17 cellular contexts compared by ENCODE assay signal in the genomic region with DNA sequence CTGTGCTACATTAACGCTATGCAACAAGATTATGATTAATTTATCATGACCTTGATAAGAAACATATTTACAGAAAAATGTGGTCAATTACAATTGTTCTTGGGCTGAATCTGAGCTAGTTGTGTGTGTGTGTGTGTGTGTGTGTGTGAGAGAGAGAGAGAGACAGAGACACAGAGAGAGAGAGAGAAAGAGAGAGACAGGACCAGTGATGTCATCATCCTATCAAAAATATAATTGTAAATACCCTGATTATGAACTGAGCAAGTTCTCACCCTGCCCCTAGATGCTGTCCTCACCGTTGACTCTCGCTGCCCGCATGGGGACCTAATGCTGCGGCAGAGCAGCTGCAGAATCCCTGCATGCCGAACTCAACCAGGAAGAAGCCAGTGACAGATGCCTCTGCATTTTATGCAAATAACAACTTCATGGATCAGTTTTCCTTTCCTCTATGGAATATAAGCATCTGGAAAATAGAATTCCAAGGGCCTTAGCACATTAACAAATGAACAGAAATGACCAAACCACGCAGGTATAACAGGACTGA.
DNase-seq lines count a peak whose midpoint lies in the region; ATAC-seq and TF ChIP-seq lines count a peak whose summit lies in the region.
"Had no signal": no experiment of that assay in that cellular context is flagged by ENCODE, and none has a peak within 500 bp of the region (broad histone marks: within the 10 kb centered on the region; RNA-seq: fewer than 3 reads in every experiment).

No MANE protein-coding gene starts in this region.

- TF ChIP-seq CTCF in WTC11 (IDR thresholded peaks at IDR 0.05) = no peak
- TF ChIP-seq CTCF in left ventricle myocardium inferior (IDR thresholded peaks at IDR 0.05; ENCODE audit: borderline replicate concordance) = no peak

- no peaks in the 10 kb centered on the region for H3K36me3 Mint-ChIP-seq in WTC11
- H3K36me3 Mint-ChIP-seq: CD14-positive monocyte had no signal

- POLR2A ChIA-PET in WTC11 (lab: Charles Lee) = interaction anchor here (0.7 kb wide), 1 partner anchor 1278 kb away, joined by 4 read pairs; no protein-coding TSS in a partner anchor

- H3K4me1 ChIP-seq in left ventricle myocardium inferior = no peaks in the 10 kb centered on the region
- H3K4me1 ChIP-seq: A549 had no signal

- no peaks in the 10 kb centered on the region for H3K9me3 Mint-ChIP-seq in WTC11
- H3K9me3 Mint-ChIP-seq: CD14-positive monocyte had no signal

- intact Hi-C loops in left ventricle myocardium inferior (cut with micrococcal nuclease) (loop anchor here (10.0 kb wide), 1 partner anchor 1168 kb away; no protein-coding TSS in a partner anchor), head of caudate nucleus (cut with DNase I) (loop anchor here (10.0 kb wide), 2 partner anchors 1148 to 1418 kb away; no protein-coding TSS in a partner anchor)

- no peaks in the 10 kb centered on the region for H3K9me3 ChIP-seq in left ventricle myocardium inferior (replicated peaks)
- H3K9me3 ChIP-seq: A549 had no signal

- H3K27ac ChIP-seq in left ventricle myocardium inferior (replicated peaks) = no peak overlapping the region
- H3K27ac ChIP-seq: A549, RWPE1, SK-N-MC had no signal

- H3K27me3 Mint-ChIP-seq in WTC11 (ENCODE audit: low read depth) = no peaks in the 10 kb centered on the region

- no peak overlapping the region for H3K4me3 ChIP-seq in left ventricle myocardium inferior
- H3K4me3 ChIP-seq: A549, SK-N-MC had no signal

- CTCF ChIA-PET in WTC11 (lab: Charles Lee) = interaction anchor here (0.5 to 2.1 kb wide), 5 partner anchors 12 to 1265 kb away, joined by 3 to 7 read pairs (median 3); no protein-coding TSS in a partner anchor

- H3K4me1 Mint-ChIP-seq in WTC11 = peaks cover 45% of the 10 kb centered on the region
- H3K4me1 Mint-ChIP-seq: CD14-positive monocyte had no signal

- no peaks in the 10 kb centered on the region for H3K36me3 ChIP-seq in left ventricle myocardium inferior

- H3K27me3 ChIP-seq in left ventricle myocardium inferior (ENCODE audit: low read depth) = peaks cover 92% of the 10 kb centered on the region

- no peak overlapping the region for H3K4me3 Mint-ChIP-seq in WTC11

- H3K27ac Mint-ChIP-seq in WTC11 = peak overlapping the region; percentile 12; the same call in 1 of the 2 replicates
- H3K27ac Mint-ChIP-seq: CD14-positive monocyte had no signal

- DNase-seq in NCI-H510A treated with DMSO at 0.1 percent for 48 hours (lab: John Stamatoyannopoulos, UW) (peak; percentile 12), NCI-H510A (lab: John Stamatoyannopoulos, UW) (no peak), WTC11 (ENCODE audit: low spot score) (no peak), myocyte (ENCODE audit: low read depth) (peak; percentile 14), T-helper 9 cell (no peak), left ventricle myocardium inferior (no peak), head of caudate nucleus (no peak)
- DNase-seq in activated effector memory CD4-positive, alpha-beta T cell treated with anti-CD3 and anti-CD28 coated beads, Interleukin-2, amount 50 U/mL, for 16 hours = no peak
- DNase-seq: COR-L47; DMS79 treated with DMSO at 0.1 percent for 48 hours; KBM-7; NK-92 treated with Interleukin-12 subunit alpha and Interleukin-12 subunit beta, amount 100 ng/mL, for 24 hours had no signal

- ATAC-seq in WTC11 = peak; percentile 55
- ATAC-seq: A549, HCT116 had no signal

TF ChIP-seq in WTC11, 78 proteins besides CTCF, POLR2A, EP300 and RAD21:
- TF ChIP-seq FOXJ3 (CRISPR knock-in tag; IDR thresholded peaks at IDR 0.05; ENCODE audit: borderline replicate concordance) (no peak), JAZF1 (CRISPR knock-in tag; IDR thresholded peaks at IDR 0.05) (no peak), TCF7 (CRISPR knock-in tag; IDR thresholded peaks at IDR 0.05; ENCODE audit: low read depth) (no peak), KAT7 (CRISPR knock-in tag; IDR thresholded peaks at IDR 0.05; ENCODE audit: borderline replicate concordance) (no peak)
- TF ChIP-seq, protein P1, sequence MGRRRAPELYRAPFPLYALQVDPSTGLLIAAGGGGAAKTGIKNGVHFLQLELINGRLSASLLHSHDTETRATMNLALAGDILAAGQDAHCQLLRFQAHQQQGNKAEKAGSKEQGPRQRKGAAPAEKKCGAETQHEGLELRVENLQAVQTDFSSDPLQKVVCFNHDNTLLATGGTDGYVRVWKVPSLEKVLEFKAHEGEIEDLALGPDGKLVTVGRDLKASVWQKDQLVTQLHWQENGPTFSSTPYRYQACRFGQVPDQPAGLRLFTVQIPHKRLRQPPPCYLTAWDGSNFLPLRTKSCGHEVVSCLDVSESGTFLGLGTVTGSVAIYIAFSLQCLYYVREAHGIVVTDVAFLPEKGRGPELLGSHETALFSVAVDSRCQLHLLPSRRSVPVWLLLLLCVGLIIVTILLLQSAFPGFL (CRISPR knock-in tag; IDR thresholded peaks at IDR 0.05; ENCODE audit: borderline replicate concordance) = no peak
- TF ChIP-seq, protein P2, sequence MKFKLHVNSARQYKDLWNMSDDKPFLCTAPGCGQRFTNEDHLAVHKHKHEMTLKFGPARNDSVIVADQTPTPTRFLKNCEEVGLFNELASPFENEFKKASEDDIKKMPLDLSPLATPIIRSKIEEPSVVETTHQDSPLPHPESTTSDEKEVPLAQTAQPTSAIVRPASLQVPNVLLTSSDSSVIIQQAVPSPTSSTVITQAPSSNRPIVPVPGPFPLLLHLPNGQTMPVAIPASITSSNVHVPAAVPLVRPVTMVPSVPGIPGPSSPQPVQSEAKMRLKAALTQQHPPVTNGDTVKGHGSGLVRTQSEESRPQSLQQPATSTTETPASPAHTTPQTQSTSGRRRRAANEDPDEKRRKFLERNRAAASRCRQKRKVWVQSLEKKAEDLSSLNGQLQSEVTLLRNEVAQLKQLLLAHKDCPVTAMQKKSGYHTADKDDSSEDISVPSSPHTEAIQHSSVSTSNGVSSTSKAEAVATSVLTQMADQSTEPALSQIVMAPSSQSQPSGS (CRISPR knock-in tag; IDR thresholded peaks at IDR 0.05; ENCODE audit: borderline replicate concordance, low read depth) = no peak

Comparison
In these comparisons a context has a peak if more than half of its experiments do, and no peak if none do; other contexts are left out.
1. DNase-seq: peak in NCI-H510A treated with DMSO at 0.1 percent for 48 hours (single experiment) and myocyte (single experiment); none in NCI-H510A (single experiment), WTC11 (single experiment), T-helper 9 cell (single experiment), left ventricle myocardium inferior (single experiment), head of caudate nucleus (0 of 42) and activated effector memory CD4-positive, alpha-beta T cell treated with anti-CD3 and anti-CD28 coated beads, Interleukin-2, amount 50 U/mL, for 16 hours (single experiment).